In the genomic region with DNA sequence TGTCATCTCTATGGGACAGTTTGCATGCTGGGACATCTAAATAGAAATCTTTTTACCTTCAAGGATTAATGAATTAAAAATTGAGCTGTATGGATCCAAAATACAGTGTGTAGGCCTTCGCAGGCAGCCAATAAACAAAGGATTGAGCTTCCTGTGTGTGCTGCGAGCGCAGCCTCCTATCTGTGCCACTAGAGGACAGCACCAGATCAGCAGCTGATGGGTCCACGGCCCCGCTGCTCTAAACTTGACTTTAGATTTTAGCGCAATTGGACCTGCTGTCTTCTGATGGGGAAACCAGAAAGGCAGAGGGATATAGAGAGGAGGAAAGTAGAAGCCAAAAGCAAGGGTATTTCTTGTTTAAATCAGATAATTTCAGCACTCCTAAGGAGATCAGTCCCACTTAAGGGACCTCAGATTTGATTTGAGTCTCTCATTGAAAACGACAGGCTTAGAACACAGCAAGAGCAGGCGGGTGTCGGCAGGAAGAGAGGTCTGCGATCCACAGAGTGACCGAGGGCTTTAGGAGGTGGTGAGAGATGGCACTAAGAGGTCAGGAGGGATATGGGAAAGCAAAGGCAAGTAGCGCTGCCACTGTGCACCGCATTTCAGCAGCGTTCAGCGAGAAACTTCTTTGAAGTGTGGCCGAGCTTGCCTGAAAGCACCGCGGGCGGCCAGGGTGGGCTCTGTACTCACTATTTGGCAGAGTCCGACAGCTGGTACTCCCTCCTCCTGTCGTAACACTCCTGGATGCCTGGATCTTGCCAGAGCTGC, we compare ENCODE assay signal across 8 cellular contexts.
DNase-seq lines count a peak whose midpoint lies in the region; ATAC-seq, FAIRE-seq and TF ChIP-seq lines count a peak whose summit lies in the region.

No MANE protein-coding gene starts in this region.

- H3K27me3 ChIP-seq in osteoblast (ENCODE audit: insufficient read depth, low read length) (no peaks in the 10 kb centered on the region), aorta (ENCODE audit: control insufficient read depth in 1 of 2, insufficient read depth in 2 of 2, low read length in 1 of 2) (no peaks in the 10 kb centered on the region)

- H3K4me1 ChIP-seq in osteoblast (ENCODE audit: insufficient read depth, low read length) (peaks cover 3% of the 10 kb centered on the region), aorta (ENCODE audit: control insufficient read depth in 1 of 2, insufficient read depth in 2 of 2, low read length in 2 of 2) (no peaks in the 10 kb centered on the region)

- ATAC-seq in HG03432 (IDR thresholded peaks at IDR 0.05; ENCODE audit: unreplicated experiment) (peak; percentile 90), aorta (ENCODE audit: low FRiP score) (peak; percentile 83)
- peak; percentile 89 for ATAC-seq in activated T-helper 17 cell treated with anti-CD3 and anti-CD28 coated beads, Interleukin-2, amount 50 U/mL, for 72 hours (replicated peaks)

- peak overlapping the region; percentile 37 for H3K4me2 ChIP-seq in osteoblast (ENCODE audit: insufficient read depth, low read length)

- no peaks in the 10 kb centered on the region for H4K20me1 ChIP-seq in osteoblast (ENCODE audit: insufficient read depth, low read length)

- 70 to 73% methylated on average over 21 of the region's 21 CpGs for WGBS in aorta, 2 donors

- intact Hi-C loops in aorta (cut with DNase I): no loop called here

- H3K27ac Mint-ChIP-seq in activated T-helper 17 cell treated with anti-CD3 and anti-CD28 coated beads, Interleukin-2, amount 50 U/mL, for 72 hours: no peak overlapping the region

- H3K9me3 ChIP-seq in osteoblast (ENCODE audit: low read depth, low read length) (no peaks in the 10 kb centered on the region), aorta (ENCODE audit: control insufficient read depth, low read length) (no peaks in the 10 kb centered on the region)

- DNase-seq in COLO668 (lab: John Stamatoyannopoulos, UW; ENCODE audit: unreplicated experiment) (peak; percentile 67), GM19238 (ENCODE audit: insufficient read length, low spot score) (peak; percentile 49), NCI-H82 treated with DMSO at 0.1 percent for 48 hours (lab: John Stamatoyannopoulos, UW; ENCODE audit: unreplicated experiment) (peak; percentile 18), frontal cortex (ENCODE audit: low spot score in 2 of 2) (peak; percentile 56 to 77), osteoblast (ENCODE audit: insufficient read length, low spot score, missing footprints) (peak; percentile 97), aorta (peak in 1 of 2 donors; percentile 62)

- H3K27me3 Mint-ChIP-seq in activated T-helper 17 cell treated with anti-CD3 and anti-CD28 coated beads, Interleukin-2, amount 50 U/mL, for 72 hours: peaks cover 3% of the 10 kb centered on the region

- H3K36me3 Mint-ChIP-seq in activated T-helper 17 cell treated with anti-CD3 and anti-CD28 coated beads, Interleukin-2, amount 50 U/mL, for 72 hours (ENCODE audit: low read depth): no peaks in the 10 kb centered on the region

- H3K36me3 ChIP-seq in osteoblast (ENCODE audit: insufficient read depth, low read length) (no peaks in the 10 kb centered on the region), aorta (ENCODE audit: control insufficient read depth in 1 of 2, insufficient read depth in 2 of 2, low read length in 1 of 2) (no peaks in the 10 kb centered on the region)

- peak overlapping the region; percentile 57 for H2AFZ ChIP-seq in osteoblast (ENCODE audit: low read length)

- peak; percentile 100 for TF ChIP-seq CTCF in osteoblast (IDR thresholded peaks at IDR 0.05; ENCODE audit: extremely low read depth, low read depth, low read length)

- no peak overlapping the region for H3K4me3 Mint-ChIP-seq in activated T-helper 17 cell treated with anti-CD3 and anti-CD28 coated beads, Interleukin-2, amount 50 U/mL, for 72 hours

- H3K79me2 ChIP-seq in osteoblast (ENCODE audit: insufficient read depth, low read length): no peaks in the 10 kb centered on the region

- FAIRE-seq in frontal cortex (lab: Jason Lieb, UNC): no peak

- H3K4me3 ChIP-seq in osteoblast (ENCODE audit: insufficient read depth, low read length) (no peak overlapping the region), aorta (ENCODE audit: low read length in 2 of 2) (no peak overlapping the region)

- H3K27ac ChIP-seq in osteoblast (ENCODE audit: low read depth, low read length) (no peak overlapping the region), aorta (ENCODE audit: low read depth in 1 of 2, low read length in 2 of 2) (no peak overlapping the region)

- peaks cover 5% of the 10 kb centered on the region for H3K4me1 Mint-ChIP-seq in activated T-helper 17 cell treated with anti-CD3 and anti-CD28 coated beads, Interleukin-2, amount 50 U/mL, for 72 hours

- no peaks in the 10 kb centered on the region for H3K9me3 Mint-ChIP-seq in activated T-helper 17 cell treated with anti-CD3 and anti-CD28 coated beads, Interleukin-2, amount 50 U/mL, for 72 hours
